ENCODE assay signal across 1 cellular context in genomic region chr19:4052114-4052992, GRCh38.
TF ChIP-seq lines count a peak whose summit lies in the region.

No MANE protein-coding gene starts in this region.

TF ChIP-seq in HepG2, 621 proteins besides CTCF, POLR2A, EP300 and RAD21 (continued from another document and continues in another):
- TF ChIP-seq DDIT3 (CRISPR knock-in tag; IDR thresholded peaks at IDR 0.05) = no peak
- peak; percentile 70 to 82; a peak in 3 of 4 replicates for TF ChIP-seq NR2F1 (CRISPR knock-in tag; IDR thresholded peaks at IDR 0.05)
- TF ChIP-seq ZNF780A (CRISPR knock-in tag; IDR thresholded peaks at IDR 0.05) = no peak
- no peak; the same call in 1 of the 2 replicates for TF ChIP-seq ZBTB37 (CRISPR knock-in tag; IDR thresholded peaks at IDR 0.05)
- TF ChIP-seq ATAD3A (CRISPR knock-in tag; IDR thresholded peaks at IDR 0.05) = no peak
- peak; percentile 90 for TF ChIP-seq ZNF768 (CRISPR knock-in tag; IDR thresholded peaks at IDR 0.05)
- no peak for TF ChIP-seq GATA4 (IDR thresholded peaks at IDR 0.05; ENCODE audit: borderline replicate concordance, low read depth)
- peak; percentile 81; the same call in 1 of the 2 replicates for TF ChIP-seq ZFP91 (CRISPR knock-in tag; IDR thresholded peaks at IDR 0.05; ENCODE audit: borderline replicate concordance)
- TF ChIP-seq POLR2G (IDR thresholded peaks at IDR 0.05; ENCODE audit: low read depth, low read length) = peak; percentile 54; the same call in 1 of the 2 replicates
- TF ChIP-seq NFE2L1 (CRISPR knock-in tag; IDR thresholded peaks at IDR 0.05; ENCODE audit: borderline replicate concordance) = no peak
- no peak for TF ChIP-seq KLF9 (CRISPR knock-in tag; IDR thresholded peaks at IDR 0.05; ENCODE audit: low read depth)
- peak; percentile 64; the same call in 1 of the 2 replicates for TF ChIP-seq ZZZ3 (CRISPR knock-in tag; IDR thresholded peaks at IDR 0.05; ENCODE audit: borderline replicate concordance)
- peak; percentile 64 for TF ChIP-seq CEBPG (CRISPR knock-in tag; IDR thresholded peaks at IDR 0.05)
- 0 out of 2 replicates have a peak, but pooled peaks have one; percentile 76 for TF ChIP-seq ZNF713 (CRISPR knock-in tag; IDR thresholded peaks at IDR 0.05)
- TF ChIP-seq E2F1 (CRISPR knock-in tag; IDR thresholded peaks at IDR 0.05) = no peak
- TF ChIP-seq ZNF574 (CRISPR knock-in tag; IDR thresholded peaks at IDR 0.05) = peak; percentile 84
- peak; percentile 36 for TF ChIP-seq ASH2L (IDR thresholded peaks at IDR 0.05; ENCODE audit: insufficient read length, low read depth, low read length)
- no peak for TF ChIP-seq SRSF9 (IDR thresholded peaks at IDR 0.05; ENCODE audit: borderline replicate concordance, insufficient read depth, low read depth, low read length, poor library complexity, severe bottlenecking)
- TF ChIP-seq TAF15 (IDR thresholded peaks at IDR 0.05; ENCODE audit: low read depth, low read length, poor library complexity, severe bottlenecking) = no peak
- TF ChIP-seq TCF12 (IDR thresholded peaks at IDR 0.05) = no peak
- TF ChIP-seq TCF12 (CRISPR knock-in tag; IDR thresholded peaks at IDR 0.05) = peak; percentile 26; the same call in 1 of the 2 replicates
- no peak for TF ChIP-seq RAD51 (IDR thresholded peaks at IDR 0.05; ENCODE audit: borderline replicate concordance)
- TF ChIP-seq ZNF605 (CRISPR knock-in tag; IDR thresholded peaks at IDR 0.05) = peak; percentile 96
- peak; percentile 68; the same call in 1 of the 2 replicates for TF ChIP-seq ZNF232 (CRISPR knock-in tag; IDR thresholded peaks at IDR 0.05; ENCODE audit: borderline replicate concordance)
- no peak for TF ChIP-seq PRDM10 (CRISPR knock-in tag; IDR thresholded peaks at IDR 0.05; ENCODE audit: low read depth)
- TF ChIP-seq ELF4 (CRISPR knock-in tag; IDR thresholded peaks at IDR 0.05; ENCODE audit: borderline replicate concordance) = no peak
- no peak for TF ChIP-seq RNF219 (CRISPR knock-in tag; IDR thresholded peaks at IDR 0.05)
- no peak for TF ChIP-seq JUNB (CRISPR knock-in tag; IDR thresholded peaks at IDR 0.05; ENCODE audit: borderline replicate concordance)
- no peak for TF ChIP-seq SNAI1 (CRISPR knock-in tag; IDR thresholded peaks at IDR 0.05; ENCODE audit: borderline replicate concordance)
- no peak for TF ChIP-seq SMARCE1 (IDR thresholded peaks at IDR 0.05; ENCODE audit: borderline replicate concordance)
- no peak for TF ChIP-seq GTF2F1 (IDR thresholded peaks at IDR 0.05; ENCODE audit: low read length)
- TF ChIP-seq PBX2 (CRISPR knock-in tag; IDR thresholded peaks at IDR 0.05) = 0 out of 2 replicates have a peak, but pooled peaks have one; percentile 15
- TF ChIP-seq ZFP36 (IDR thresholded peaks at IDR 0.05; ENCODE audit: borderline replicate concordance, low read depth, low read length, partially characterized antibody) = no peak
- peak; percentile 35; the same call in 1 of the 2 replicates for TF ChIP-seq TBX3 (IDR thresholded peaks at IDR 0.05; ENCODE audit: borderline replicate concordance)
- no peak for TF ChIP-seq HNRNPUL1 (IDR thresholded peaks at IDR 0.05; ENCODE audit: low read depth, low read length)
- no peak for TF ChIP-seq CENPX (CRISPR knock-in tag; IDR thresholded peaks at IDR 0.05)
- peak; percentile 52 for TF ChIP-seq DRAP1 (CRISPR knock-in tag; IDR thresholded peaks at IDR 0.05)
- TF ChIP-seq ZBTB7B (CRISPR knock-in tag; IDR thresholded peaks at IDR 0.05) = peak; percentile 99
- no peak for TF ChIP-seq ZHX2 (IDR thresholded peaks at IDR 0.05; ENCODE audit: low read depth)
- TF ChIP-seq ZHX2 (CRISPR knock-in tag; IDR thresholded peaks at IDR 0.05; ENCODE audit: borderline replicate concordance) = no peak
